ENCODE assay signal across 8 cellular contexts in the genomic region with DNA sequence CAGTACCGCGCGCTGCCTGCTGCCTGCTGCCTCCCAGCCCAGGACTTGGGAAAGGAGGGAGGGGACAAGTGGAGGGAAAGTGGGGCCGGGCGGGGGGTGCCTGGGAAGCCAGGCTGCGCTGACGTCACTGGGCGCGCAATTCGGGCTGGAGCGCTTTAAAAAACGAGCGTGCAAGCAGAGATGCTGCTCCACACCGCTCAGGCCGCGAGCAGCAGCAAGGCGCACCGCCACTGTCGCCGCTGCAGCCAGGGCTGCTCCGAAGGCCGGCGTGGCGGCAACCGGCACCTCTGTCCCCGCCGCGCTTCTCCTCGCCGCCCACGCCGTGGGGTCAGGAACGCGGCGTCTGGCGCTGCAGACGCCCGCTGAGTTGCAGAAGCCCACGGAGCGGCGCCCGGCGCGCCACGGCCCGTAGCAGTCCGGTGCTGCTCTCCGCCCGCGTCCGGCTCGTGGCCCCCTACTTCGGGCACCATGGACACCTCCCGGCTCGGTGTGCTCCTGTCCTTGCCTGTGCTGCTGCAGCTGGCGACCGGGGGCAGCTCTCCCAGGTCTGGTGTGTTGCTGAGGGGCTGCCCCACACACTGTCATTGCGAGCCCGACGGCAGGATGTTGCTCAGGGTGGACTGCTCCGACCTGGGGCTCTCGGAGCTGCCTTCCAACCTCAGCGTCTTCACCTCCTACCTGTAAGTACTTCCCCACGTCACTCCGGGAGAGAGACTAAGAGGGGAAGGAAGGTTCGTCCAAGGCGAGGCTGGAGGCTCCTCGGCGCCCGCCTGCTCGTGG. TPM values are rescaled to one million over a fixed set of nuclear protein-coding genes. Genes with fewer than 3 reads are reported as not detected.
DNase-seq lines count a peak whose midpoint lies in the region; ATAC-seq and TF ChIP-seq lines count a peak whose summit lies in the region.

A gene with protein sequence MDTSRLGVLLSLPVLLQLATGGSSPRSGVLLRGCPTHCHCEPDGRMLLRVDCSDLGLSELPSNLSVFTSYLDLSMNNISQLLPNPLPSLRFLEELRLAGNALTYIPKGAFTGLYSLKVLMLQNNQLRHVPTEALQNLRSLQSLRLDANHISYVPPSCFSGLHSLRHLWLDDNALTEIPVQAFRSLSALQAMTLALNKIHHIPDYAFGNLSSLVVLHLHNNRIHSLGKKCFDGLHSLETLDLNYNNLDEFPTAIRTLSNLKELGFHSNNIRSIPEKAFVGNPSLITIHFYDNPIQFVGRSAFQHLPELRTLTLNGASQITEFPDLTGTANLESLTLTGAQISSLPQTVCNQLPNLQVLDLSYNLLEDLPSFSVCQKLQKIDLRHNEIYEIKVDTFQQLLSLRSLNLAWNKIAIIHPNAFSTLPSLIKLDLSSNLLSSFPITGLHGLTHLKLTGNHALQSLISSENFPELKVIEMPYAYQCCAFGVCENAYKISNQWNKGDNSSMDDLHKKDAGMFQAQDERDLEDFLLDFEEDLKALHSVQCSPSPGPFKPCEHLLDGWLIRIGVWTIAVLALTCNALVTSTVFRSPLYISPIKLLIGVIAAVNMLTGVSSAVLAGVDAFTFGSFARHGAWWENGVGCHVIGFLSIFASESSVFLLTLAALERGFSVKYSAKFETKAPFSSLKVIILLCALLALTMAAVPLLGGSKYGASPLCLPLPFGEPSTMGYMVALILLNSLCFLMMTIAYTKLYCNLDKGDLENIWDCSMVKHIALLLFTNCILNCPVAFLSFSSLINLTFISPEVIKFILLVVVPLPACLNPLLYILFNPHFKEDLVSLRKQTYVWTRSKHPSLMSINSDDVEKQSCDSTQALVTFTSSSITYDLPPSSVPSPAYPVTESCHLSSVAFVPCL (plus strand): TSS at position 186 of the 780 bp plus-strand sequence. CDS start 283 bp downstream, at position 469.

- H3K4me3 Mint-ChIP-seq in IgD-negative memory B cell (peak within 1 kb of the TSS; percentile 73 to 91 (median 84)), neural crest cell (peak within 1 kb of the TSS; percentile 87)
- H3K4me3 Mint-ChIP-seq in activated CD8-positive, alpha-beta memory T cell treated with anti-CD3 and anti-CD28 coated beads, Interleukin-2, amount 10 ng/mL, durations not matched to agents 7 days and 5 days = peak within 1 kb of the TSS; percentile 60

- H3K27me3 ChIP-seq in foreskin keratinocyte = peaks cover 80% of the 10 kb centered on the region

- no peak within 1 kb of the TSS for H3K27ac Mint-ChIP-seq in IgD-negative memory B cell
- H3K27ac Mint-ChIP-seq in activated CD8-positive, alpha-beta memory T cell treated with anti-CD3 and anti-CD28 coated beads, Interleukin-2, amount 10 ng/mL, durations not matched to agents 7 days and 5 days = no peak within 1 kb of the TSS
- peak within 1 kb of the TSS; percentile 70 for H3K27ac Mint-ChIP-seq in neural crest cell (ENCODE audit: unreplicated experiment)

- ATAC-seq in activated CD8-positive, alpha-beta memory T cell treated with anti-CD3 and anti-CD28 coated beads, Interleukin-2, amount 10 ng/mL, durations not matched to agents 7 days and 5 days = peak; percentile 60
- peak; percentile 55 for ATAC-seq in foreskin keratinocyte
- ATAC-seq in GM18858 (IDR thresholded peaks at IDR 0.05; ENCODE audit: unreplicated experiment) = no peak

- TF ChIP-seq CTCF in foreskin keratinocyte (conservative IDR thresholded peaks at IDR 0.05) (no peak), neural crest cell (conservative IDR thresholded peaks at IDR 0.05) (no peak)

- H3K27me3 Mint-ChIP-seq in IgD-negative memory B cell (peaks cover 46% of the 10 kb centered on the region), neural crest cell (ENCODE audit: low read depth) (peaks cover 76% of the 10 kb centered on the region)
- H3K27me3 Mint-ChIP-seq in activated CD8-positive, alpha-beta memory T cell treated with anti-CD3 and anti-CD28 coated beads, Interleukin-2, amount 10 ng/mL, durations not matched to agents 7 days and 5 days = peaks cover 73% of the 10 kb centered on the region

- CTCF ChIA-PET in activated CD8-positive, alpha-beta memory T cell treated with anti-CD3 and anti-CD28 coated beads, Interleukin-2, amount 10 ng/mL, durations not matched to agents 7 days and 5 days (lab: Charles Lee) = interaction anchor here (1.2 to 1.5 kb wide), 2 partner anchors 197 to 307 kb away, joined by 4 read pairs; no protein-coding TSS in a partner anchor

- H3K4me1 ChIP-seq in foreskin keratinocyte = no peaks in the 10 kb centered on the region

- no peak within 1 kb of the TSS for H3K27ac ChIP-seq in foreskin keratinocyte

- peaks cover 8 to 23% (median 16%) of the 10 kb centered on the region in 3 donors for H3K9me3 Mint-ChIP-seq in IgD-negative memory B cell
- peaks cover 7% of the 10 kb centered on the region for H3K9me3 Mint-ChIP-seq in activated CD8-positive, alpha-beta memory T cell treated with anti-CD3 and anti-CD28 coated beads, Interleukin-2, amount 10 ng/mL, durations not matched to agents 7 days and 5 days (ENCODE audit: low read depth)
- H3K9me3 Mint-ChIP-seq in neural crest cell = peaks cover 11% of the 10 kb centered on the region

- no peaks in the 10 kb centered on the region for H3K36me3 Mint-ChIP-seq in IgD-negative memory B cell
- H3K36me3 Mint-ChIP-seq in activated CD8-positive, alpha-beta memory T cell treated with anti-CD3 and anti-CD28 coated beads, Interleukin-2, amount 10 ng/mL, durations not matched to agents 7 days and 5 days = peaks cover 4% of the 10 kb centered on the region
- H3K36me3 Mint-ChIP-seq in neural crest cell (ENCODE audit: low read depth) = peaks cover 21% of the 10 kb centered on the region

- DNase-seq in NCI-H1436 (lab: John Stamatoyannopoulos, UW) (peak; percentile 22), NCI-H1436 treated with DMSO at 0.1 percent for 48 hours (lab: John Stamatoyannopoulos, UW) (no peak), foreskin keratinocyte (peak in 1 of 2 donors; percentile 23), neural crest cell (ENCODE audit: low read depth, low spot score) (peak; percentile 66)
- DNase-seq in activated CD8-positive, alpha-beta memory T cell treated with anti-CD3 and anti-CD28 coated beads, Interleukin-2, amount 10 ng/mL, durations not matched to agents 7 days and 5 days = no peak
- DNase-seq in stimulated activated naive CD4-positive, alpha-beta T cell treated with Interleukin-2 at 50 U/mL for 16 hours (lab: John Stamatoyannopoulos, UW) = no peak

- H3K4me1 Mint-ChIP-seq in IgD-negative memory B cell (peaks cover 10 to 21% (median 10%) of the 10 kb centered on the region in 3 donors), neural crest cell (peaks cover 23% of the 10 kb centered on the region)
- peaks cover 19% of the 10 kb centered on the region for H3K4me1 Mint-ChIP-seq in activated CD8-positive, alpha-beta memory T cell treated with anti-CD3 and anti-CD28 coated beads, Interleukin-2, amount 10 ng/mL, durations not matched to agents 7 days and 5 days

RNA-seq across cellular contexts. Expression of the gene that starts here (rescaled TPM):
- not detected for polyA plus RNA-seq in IgD-negative memory B cell
- total RNA-seq in activated CD8-positive, alpha-beta memory T cell treated with anti-CD3 and anti-CD28 coated beads, Interleukin-2, amount 10 ng/mL, durations not matched to agents 7 days and 5 days = not detected
- total RNA-seq in foreskin keratinocyte = not detected in 2 replicates
- not detected in 2 replicates for polyA plus RNA-seq in foreskin keratinocyte
- 8.0 and 10.3 TPM in 2 replicates for total RNA-seq in neural crest cell

Comparison
In these comparisons a context has a peak if more than half of its experiments do, and no peak if none do; other contexts are left out.
1. DNase-seq: peak in NCI-H1436 (single experiment) and neural crest cell (single experiment); none in NCI-H1436 treated with DMSO at 0.1 percent for 48 hours (single experiment), activated CD8-positive, alpha-beta memory T cell treated with anti-CD3 and anti-CD28 coated beads, Interleukin-2, amount 10 ng/mL, durations not matched to agents 7 days and 5 days (single experiment) and stimulated activated naive CD4-positive, alpha-beta T cell treated with Interleukin-2 at 50 U/mL for 16 hours (single experiment).
2. Peak in ATAC-seq in activated CD8-positive, alpha-beta memory T cell treated with anti-CD3 and anti-CD28 coated beads, Interleukin-2, amount 10 ng/mL, durations not matched to agents 7 days and 5 days; RNA of the gene not detected or under 1 TPM.
3. Peak in ATAC-seq in foreskin keratinocyte; RNA of the gene not detected or under 1 TPM.
4. Peak in every context shown above with its lines, with median percentiles within 50 percentile points of each other: H3K4me3 Mint-ChIP-seq.